25 cellular contexts compared by ENCODE assay signal in genomic region chr3:64098686-64099085, GRCh38.
"Had no signal": no experiment of that assay in that cellular context is flagged by ENCODE, and none has a peak within 500 bp of the region (broad histone marks: within the 10 kb centered on the region; RNA-seq: fewer than 3 reads in every experiment).

No MANE protein-coding gene starts in this region.

- H3K36me3 ChIP-seq: MG63, SJCRH30 had no signal

- H3K9me3 ChIP-seq: MG63, SJCRH30, SK-N-SH had no signal

- DNase-seq: activated B cell treated with CpG ODN at 0.5 μM for 24 hours; activated CD4-positive, alpha-beta memory T cell treated with anti-CD3 and anti-CD28 coated beads, Interleukin-2, amount 10 ng/mL, durations not matched to agents 7 days and 5 days; activated CD4-positive, alpha-beta T cell treated with anti-CD3 and anti-CD28 coated beads, Interleukin-2, amount 10 ng/mL, durations not matched to agents 7 days and 5 days; activated gamma-delta T cell treated with Interleukin-2 at 50 U/mL for 16 hours; activated naive CD4-positive, alpha-beta T cell treated with anti-CD3 and anti-CD28 coated beads, Interleukin-2, amount 10 ng/mL, durations not matched to agents 7 days and 5 days; activated naive CD8-positive, alpha-beta T cell treated with anti-CD3 and anti-CD28 coated beads for 36 hours; activated T-cell treated with anti-CD3 and anti-CD28 coated beads, Interleukin-2, amount 50 U/mL, for 72 hours; central memory CD4-positive, alpha-beta T cell; MG63; MV-4-11; NCI-H1092 treated with DMSO at 0.1 percent for 48 hours; NCI-H1417 treated with DMSO at 0.1 percent for 48 hours; NCI-H1694 treated with DMSO at 0.1 percent for 48 hours; NCI-H2029 treated with DMSO at 0.1 percent for 48 hours; NCI-H345; NCI-H510A; NCI-H526 treated with DMSO at 0.1 percent for 48 hours; NCI-H82; Right ventricle myocardium superior; RPMI8226; SJCRH30; SK-N-SH; T-helper 17 cell; T-helper 9 cell had no signal

- H3K9ac ChIP-seq: SK-N-SH had no signal

- H3K27ac ChIP-seq: SJCRH30 had no signal

- H3K4me1 ChIP-seq: SJCRH30 had no signal

- H3K4me2 ChIP-seq: SK-N-SH had no signal

- H3K27me3 ChIP-seq: MG63, SJCRH30 had no signal

- ATAC-seq: activated T-cell treated with anti-CD3 and anti-CD28 coated beads, Interleukin-2, amount 50 U/mL, for 72 hours; Panc1; T-helper 17 cell had no signal

- H3K4me3 ChIP-seq: MG63, SJCRH30 had no signal
